In genomic region chr18:48790226-48790863, GRCh38 we compare ENCODE assay signal across 1 cellular context.
TF ChIP-seq lines count a peak whose summit lies in the region.

No MANE protein-coding gene starts in this region.

TF ChIP-seq in Ishikawa, 13 proteins besides CTCF, POLR2A, EP300 and RAD21 (continued from another document):
- TF ChIP-seq REST (IDR thresholded peaks at IDR 0.05; ENCODE audit: low read depth) (no peak), ZBTB7A (IDR thresholded peaks at IDR 0.05; ENCODE audit: low read depth) (peak; percentile 96)
